ENCODE assay signal across 8 cellular contexts in genomic region chr2:47272031-47272864, GRCh38.
A peak's percentile ranks its signal among the peaks of the same experiment; 100 is the strongest.
DNase-seq lines count a peak whose midpoint lies in the region; ATAC-seq, FAIRE-seq and TF ChIP-seq lines count a peak whose summit lies in the region.

No MANE protein-coding gene starts in this region.

- intact Hi-C loops in dendritic cell treated with granulocyte-macrophage colony-stimulating factor and Interleukin-4, amounts not matched to agents 40 ng/mL and 50 ng/mL, for 4 days (cut with micrococcal nuclease) = loop anchor here (5.0 kb wide), 1 partner anchor 50 kb away; no protein-coding TSS in a partner anchor
- intact Hi-C loops in HepG2 (cut with micrococcal nuclease; ENCODE audit: unreplicated experiment) = loop anchor here (2.0 kb wide), 1 partner anchor 39 kb away; no protein-coding TSS in a partner anchor

- CTCF ChIA-PET in activated CD4-positive, alpha-beta T cell treated with anti-CD3 and anti-CD28 coated beads, Interleukin-2, amount 10 ng/mL, durations not matched to agents 7 days and 5 days (lab: Charles Lee) = interaction anchor here (0.6 to 1.4 kb wide), 3 partner anchors 10 to 18 kb away, joined by 3 to 8 read pairs (median 6); no protein-coding TSS in a partner anchor
- CTCF ChIA-PET in HepG2 (lab: Yijun Ruan, JAX; ENCODE audit: low intra/inter-chr PET ratio, low total read pairs) = interaction anchor here (1.2 kb wide), 1 partner anchor 184 kb away, joined by 4 read pairs; no protein-coding TSS in a partner anchor

- peak overlapping the region; percentile 79 for H3K4me2 ChIP-seq in HepG2 (ENCODE audit: low read depth, low read length)

- DNase-seq in NCI-H345 (lab: John Stamatoyannopoulos, UW) (peak; percentile 37), HepG2 (ENCODE audit: low spot score) (no peak)
- DNase-seq in activated CD4-positive, alpha-beta T cell treated with anti-CD3 and anti-CD28 coated beads, Interleukin-2, amount 10 ng/mL, durations not matched to agents 7 days and 5 days = peak; percentile 43
- peak; percentile 54 for DNase-seq in stimulated activated CD4-positive, alpha-beta T cell treated with anti-CD3 and anti-CD28 coated beads, Interleukin-4, amount 100 ng/mL, for 1 hour

- TF ChIP-seq RAD21 in HepG2 (CRISPR knock-in tag; IDR thresholded peaks at IDR 0.05) = peak; percentile 97

- no peak overlapping the region for H3K27ac Mint-ChIP-seq in activated CD4-positive, alpha-beta T cell treated with anti-CD3 and anti-CD28 coated beads, Interleukin-2, amount 10 ng/mL, durations not matched to agents 7 days and 5 days
- H3K27ac Mint-ChIP-seq in dendritic cell treated with granulocyte-macrophage colony-stimulating factor and Interleukin-4, amounts not matched to agents 40 ng/mL and 50 ng/mL, for 4 days = peak overlapping the region; percentile 74

- no peak for FAIRE-seq in HepG2 (lab: Jason Lieb, UNC)

- no peaks in the 10 kb centered on the region for H3K79me2 ChIP-seq in HepG2 (ENCODE audit: insufficient read depth, low read length)

- no peaks in the 10 kb centered on the region for H3K9me3 Mint-ChIP-seq in activated CD4-positive, alpha-beta T cell treated with anti-CD3 and anti-CD28 coated beads, Interleukin-2, amount 10 ng/mL, durations not matched to agents 7 days and 5 days
- H3K9me3 Mint-ChIP-seq in dendritic cell treated with granulocyte-macrophage colony-stimulating factor and Interleukin-4, amounts not matched to agents 40 ng/mL and 50 ng/mL, for 4 days = no peaks in the 10 kb centered on the region

- TF ChIP-seq POLR2A in HepG2 (IDR thresholded peaks at IDR 0.05; ENCODE audit: insufficient read depth in 1 of 2, low read depth in 2 of 2, low read length in 2 of 2) = no peak

- POLR2A ChIA-PET in activated CD4-positive, alpha-beta T cell treated with anti-CD3 and anti-CD28 coated beads, Interleukin-2, amount 10 ng/mL, durations not matched to agents 7 days and 5 days (lab: Charles Lee) = no interaction called here
- POLR2A ChIA-PET in HepG2 (lab: Yijun Ruan, JAX) = no interaction called here

- no TSS peak for BruUV-seq in HepG2 (replicated peaks; lab: Mats Ljungman, UMichigan)

- H3K27me3 Mint-ChIP-seq in activated CD4-positive, alpha-beta T cell treated with anti-CD3 and anti-CD28 coated beads, Interleukin-2, amount 10 ng/mL, durations not matched to agents 7 days and 5 days = peaks cover 2% of the 10 kb centered on the region
- no peaks in the 10 kb centered on the region for H3K27me3 Mint-ChIP-seq in dendritic cell treated with granulocyte-macrophage colony-stimulating factor and Interleukin-4, amounts not matched to agents 40 ng/mL and 50 ng/mL, for 4 days

- peak overlapping the region; percentile 54 to 75 (median 68); a peak in 5 of 6 replicates for H3K4me3 ChIP-seq in HepG2 (replicated peaks in 1 of 3; ENCODE audit: insufficient read depth in 1 of 3, low read depth in 2 of 3, low read length in 3 of 3)

- peak; percentile 100 for TF ChIP-seq CTCF in GM12874 (IDR thresholded peaks at IDR 0.05; ENCODE audit: insufficient read depth, low read depth, low read length)
- peak; percentile 98 for TF ChIP-seq CTCF in HepG2 (CRISPR knock-in tag; IDR thresholded peaks at IDR 0.05)

- no peak overlapping the region for H3K4me3 Mint-ChIP-seq in activated CD4-positive, alpha-beta T cell treated with anti-CD3 and anti-CD28 coated beads, Interleukin-2, amount 10 ng/mL, durations not matched to agents 7 days and 5 days
- peak overlapping the region; percentile 66 for H3K4me3 Mint-ChIP-seq in dendritic cell treated with granulocyte-macrophage colony-stimulating factor and Interleukin-4, amounts not matched to agents 40 ng/mL and 50 ng/mL, for 4 days

- no peaks in the 10 kb centered on the region for H3K36me3 Mint-ChIP-seq in activated CD4-positive, alpha-beta T cell treated with anti-CD3 and anti-CD28 coated beads, Interleukin-2, amount 10 ng/mL, durations not matched to agents 7 days and 5 days (ENCODE audit: low read depth)
- no peaks in the 10 kb centered on the region for H3K36me3 Mint-ChIP-seq in dendritic cell treated with granulocyte-macrophage colony-stimulating factor and Interleukin-4, amounts not matched to agents 40 ng/mL and 50 ng/mL, for 4 days (ENCODE audit: low read depth)

- peaks cover 0 to 2% of the 10 kb centered on the region in 2 experiments; a peak in 1 of 5 replicates for H3K27me3 ChIP-seq in HepG2 (ENCODE audit: control insufficient read depth in 1 of 2, insufficient read depth in 2 of 2, low read length in 2 of 2)

- H3K36me3 ChIP-seq in HepG2 (replicated peaks in 1 of 2; ENCODE audit: control insufficient read depth in 1 of 2, insufficient read depth in 2 of 2, low read length in 2 of 2) = no peaks in the 10 kb centered on the region

- peaks cover 66% of the 10 kb centered on the region for H3K4me1 ChIP-seq in HepG2 (ENCODE audit: insufficient read depth, low read length)

- peak overlapping the region; percentile 46 for H3K9ac ChIP-seq in HepG2 (ENCODE audit: insufficient read depth, low read depth, low read length)

- ATAC-seq in HG02798 (IDR thresholded peaks at IDR 0.05; ENCODE audit: poor library complexity, unreplicated experiment) = peak; percentile 80
- ATAC-seq in HepG2 = peak; percentile 89
- no peak for ATAC-seq in HG02970 (IDR thresholded peaks at IDR 0.05; ENCODE audit: low FRiP score, unreplicated experiment)

- in situ Hi-C loops in HepG2 (cut with HindIII; ENCODE audit: extremely low pct_ligation_motif_present, low pct_unique_long_range_greater_than_20kb) = no loop called here

- H2AFZ ChIP-seq in HepG2 (ENCODE audit: low read length) = no peak overlapping the region

- 10% methylated on average over 39 of the region's 46 CpGs for WGBS in HepG2 (ENCODE audit: low lambda C conversion rate)

- no peaks in the 10 kb centered on the region for H3K9me3 ChIP-seq in HepG2 (ENCODE audit: low read length)

- H3K27ac ChIP-seq in HepG2 (ENCODE audit: extremely low read length, insufficient read depth, low read length) = no peak overlapping the region

- no peaks in the 10 kb centered on the region for H4K20me1 ChIP-seq in HepG2 (ENCODE audit: insufficient read depth, low read length)

- no peak for TF ChIP-seq EP300 in HepG2 (IDR thresholded peaks at IDR 0.05; ENCODE audit: low read depth in 2 of 2, low read length in 2 of 2)
- 0 out of 2 replicates have a peak, but pooled peaks have one; percentile 30 for TF ChIP-seq EP300 in HepG2 (CRISPR knock-in tag; IDR thresholded peaks at IDR 0.05; ENCODE audit: borderline replicate concordance)

- H3K4me1 Mint-ChIP-seq in activated CD4-positive, alpha-beta T cell treated with anti-CD3 and anti-CD28 coated beads, Interleukin-2, amount 10 ng/mL, durations not matched to agents 7 days and 5 days = peaks cover 5% of the 10 kb centered on the region
- peaks cover 60% of the 10 kb centered on the region for H3K4me1 Mint-ChIP-seq in dendritic cell treated with granulocyte-macrophage colony-stimulating factor and Interleukin-4, amounts not matched to agents 40 ng/mL and 50 ng/mL, for 4 days (ENCODE audit: low read depth)

TF ChIP-seq in HepG2, 621 proteins besides CTCF, POLR2A, EP300 and RAD21 (continues in another document):
- no peak for TF ChIP-seq ZBTB21 (CRISPR knock-in tag; IDR thresholded peaks at IDR 0.05)
- TF ChIP-seq GPBP1L1 (CRISPR knock-in tag; IDR thresholded peaks at IDR 0.05) = no peak
- peak; percentile 51; the same call in 1 of the 2 replicates for TF ChIP-seq ZNF281 (CRISPR knock-in tag; IDR thresholded peaks at IDR 0.05; ENCODE audit: borderline replicate concordance)
- peak; percentile 94 to 98; a peak in 3 of 4 replicates for TF ChIP-seq HMGXB4 (CRISPR knock-in tag; IDR thresholded peaks at IDR 0.05; ENCODE audit: borderline replicate concordance in 1 of 2, low read depth in 1 of 2)
- TF ChIP-seq CBX5 (CRISPR knock-in tag; IDR thresholded peaks at IDR 0.05; ENCODE audit: borderline replicate concordance) = peak; percentile 90; the same call in 1 of the 2 replicates
